Comparison of ENCODE assay signal across 8 cellular contexts in genomic region chr17:50151041-50151936, GRCh38. TPM values are rescaled to one million over a fixed set of nuclear protein-coding genes. Genes with fewer than 3 reads are reported as not detected.
DNase-seq lines count a peak whose midpoint lies in the region; ATAC-seq and TF ChIP-seq lines count a peak whose summit lies in the region.

No MANE protein-coding gene starts in this region.

- H3K27me3 ChIP-seq in CD8-positive, alpha-beta memory T cell (ENCODE audit: insufficient read depth, low read length, poor library complexity, severe bottlenecking), result no peaks in the 10 kb centered on the region
- H3K27me3 ChIP-seq in Panc1 (ENCODE audit: control insufficient read depth, insufficient read depth, low read length), result no peaks in the 10 kb centered on the region

- H3K27ac Mint-ChIP-seq in CD8-positive, alpha-beta memory T cell, result peak overlapping the region; percentile 75 to 99 (median 94)
- peak overlapping the region; percentile 90 to 99 (median 93) for H3K27ac Mint-ChIP-seq in IgD-negative memory B cell
- H3K27ac Mint-ChIP-seq in activated T-helper 1 cell treated with anti-CD3 and anti-CD28 coated beads, Interleukin-12 subunit alpha, Interleukin-12 subunit beta, Interleukin-2, Interleukin-4 antibody, amounts not matched to agents 30 ng/mL and 10 ng/mL and 1 ng/mL, durations not matched to agents 14 hours and 24 hours and 36 hours, result peak overlapping the region; percentile 95
- peak overlapping the region; percentile 77 to 96 (median 92) for H3K27ac Mint-ChIP-seq in naive B cell

- POLR2A ChIA-PET in CD8-positive, alpha-beta memory T cell (lab: Charles Lee), result interaction anchor here (0.7 to 2.0 kb wide), 10 partner anchors 10 to 804 kb away, joined by 3 to 8 read pairs (median 4); partner anchors contain the start of genes PDK2 and SAMD14
- POLR2A ChIA-PET in Panc1 (lab: Charles Lee), result interaction anchor here (0.5 to 1.0 kb wide), 4 partner anchors 9 to 25 kb away, joined by 3 to 12 read pairs (median 6); no protein-coding TSS in a partner anchor

- H3K4me3 ChIP-seq in CD8-positive, alpha-beta memory T cell (ENCODE audit: low read length), result peak overlapping the region; percentile 80
- peak overlapping the region; percentile 70 to 97 for H3K4me3 ChIP-seq in Panc1 (ENCODE audit: low read depth in 2 of 2, low read length in 2 of 2)

- peak; percentile 80 to 89 (median 83) for DNase-seq in CD8-positive, alpha-beta memory T cell
- DNase-seq in Panc1 (ENCODE audit: low read depth, low spot score) (peak; percentile 67), fibroblast of gingiva (ENCODE audit: low read depth) (peak; percentile 89), naive B cell (peak; percentile 87)
- peak; percentile 86 for DNase-seq in activated T-helper 1 cell treated with anti-CD3 and anti-CD28 coated beads, Interleukin-12 subunit alpha, Interleukin-12 subunit beta, Interleukin-2, Interleukin-4 antibody, amounts not matched to agents 30 ng/mL and 10 ng/mL and 1 ng/mL, durations not matched to agents 14 hours and 24 hours and 36 hours (ENCODE audit: low spot score)
- peak; percentile 75 to 86 for DNase-seq in stimulated activated CD8-positive, alpha-beta memory T cell treated with anti-CD3 and anti-CD28 coated beads, Interleukin-7, amount 100 ng/mL, for 48 hours (ENCODE audit: extremely low read depth in 1 of 2, low read depth in 1 of 2)

- ATAC-seq in GM19467 (IDR thresholded peaks at IDR 0.05; ENCODE audit: unreplicated experiment), result peak; percentile 36
- ATAC-seq in Panc1, result peak; percentile 76
- peak; percentile 47 to 49 for ATAC-seq in naive B cell (ENCODE audit: low read depth in 2 of 2)

- BruUV-seq in Panc1 (replicated peaks; lab: Mats Ljungman, UMichigan), result no TSS peak

- no peaks in the 10 kb centered on the region for H3K9me3 ChIP-seq in CD8-positive, alpha-beta memory T cell (ENCODE audit: low read length)
- no peaks in the 10 kb centered on the region for H3K9me3 ChIP-seq in Panc1 (ENCODE audit: control insufficient read depth, insufficient read depth, low read depth, low read length)

- CTCF ChIA-PET in CD8-positive, alpha-beta memory T cell (lab: Charles Lee), result interaction anchor here (0.6 to 6.1 kb wide), 11 partner anchors 10 to 214 kb away, joined by 3 to 56 read pairs (median 5); partner anchors contain the start of genes PDK2 and SGCA
- CTCF ChIA-PET in Panc1 (lab: Charles Lee), result interaction anchor here (0.6 to 1.6 kb wide), 4 partner anchors 10 to 126 kb away, joined by 4 to 11 read pairs (median 4); partner anchors contain the start of gene SGCA

- H3K4me1 Mint-ChIP-seq in CD8-positive, alpha-beta memory T cell, result peaks cover 27 to 41% (median 34%) of the 10 kb centered on the region in 3 donors
- peaks cover 9 to 24% (median 15%) of the 10 kb centered on the region in 3 donors for H3K4me1 Mint-ChIP-seq in IgD-negative memory B cell
- peaks cover 41% of the 10 kb centered on the region for H3K4me1 Mint-ChIP-seq in activated T-helper 1 cell treated with anti-CD3 and anti-CD28 coated beads, Interleukin-12 subunit alpha, Interleukin-12 subunit beta, Interleukin-2, Interleukin-4 antibody, amounts not matched to agents 30 ng/mL and 10 ng/mL and 1 ng/mL, durations not matched to agents 14 hours and 24 hours and 36 hours (ENCODE audit: low read depth)
- peaks cover 25 to 36% (median 32%) of the 10 kb centered on the region in 3 donors for H3K4me1 Mint-ChIP-seq in naive B cell

- TF ChIP-seq CTCF in Panc1 (IDR thresholded peaks at IDR 0.05), result no peak; the same call in 1 of the 2 replicates

- H3K27me3 Mint-ChIP-seq in CD8-positive, alpha-beta memory T cell, result peaks cover 0 to 3% of the 10 kb centered on the region in 2 donors
- H3K27me3 Mint-ChIP-seq in IgD-negative memory B cell (no peaks in the 10 kb centered on the region), naive B cell (no peaks in the 10 kb centered on the region)
- no peaks in the 10 kb centered on the region for H3K27me3 Mint-ChIP-seq in activated T-helper 1 cell treated with anti-CD3 and anti-CD28 coated beads, Interleukin-12 subunit alpha, Interleukin-12 subunit beta, Interleukin-2, Interleukin-4 antibody, amounts not matched to agents 30 ng/mL and 10 ng/mL and 1 ng/mL, durations not matched to agents 14 hours and 24 hours and 36 hours (ENCODE audit: insufficient read depth)

- in situ Hi-C loops in Panc1 (cut with HindIII; ENCODE audit: low pct_unique_long_range_greater_than_20kb, low sequenced_read_pairs), result no loop called here

- peak overlapping the region; percentile 79 for H3K27ac ChIP-seq in CD8-positive, alpha-beta memory T cell (ENCODE audit: low read depth, low read length)
- peak overlapping the region; percentile 100 for H3K27ac ChIP-seq in Panc1 (ENCODE audit: low read length)

- intact Hi-C loops in Panc1 (cut with micrococcal nuclease; ENCODE audit: unreplicated experiment), result no loop called here
- intact Hi-C loops in activated T-helper 1 cell treated with anti-CD3 and anti-CD28 coated beads, Interleukin-12 subunit alpha, Interleukin-12 subunit beta, Interleukin-2, Interleukin-4 antibody, amounts not matched to agents 30 ng/mL and 10 ng/mL and 1 ng/mL, durations not matched to agents 14 hours and 24 hours and 36 hours (cut with micrococcal nuclease), result loop anchor here (1.0 to 5.0 kb wide), 5 partner anchors 10 to 474 kb away; partner anchors contain the start of genes KAT7, PDK2 and SPOP

- H3K4me3 Mint-ChIP-seq in CD8-positive, alpha-beta memory T cell, result peak overlapping the region; percentile 86 to 100 (median 90)
- H3K4me3 Mint-ChIP-seq in IgD-negative memory B cell (peak overlapping the region; percentile 93 to 98 (median 96)), naive B cell (peak overlapping the region; percentile 86 to 98 (median 96))
- peak overlapping the region; percentile 92 for H3K4me3 Mint-ChIP-seq in activated T-helper 1 cell treated with anti-CD3 and anti-CD28 coated beads, Interleukin-12 subunit alpha, Interleukin-12 subunit beta, Interleukin-2, Interleukin-4 antibody, amounts not matched to agents 30 ng/mL and 10 ng/mL and 1 ng/mL, durations not matched to agents 14 hours and 24 hours and 36 hours

- peaks cover 53% of the 10 kb centered on the region for H3K4me1 ChIP-seq in CD8-positive, alpha-beta memory T cell (ENCODE audit: insufficient read depth, low read length)
- peaks cover 58% of the 10 kb centered on the region for H3K4me1 ChIP-seq in Panc1 (ENCODE audit: control insufficient read depth, insufficient read depth, low read length)

- H3K36me3 Mint-ChIP-seq in CD8-positive, alpha-beta memory T cell, result peaks cover 0 to 13% (median 0%) of the 10 kb centered on the region in 3 donors
- H3K36me3 Mint-ChIP-seq in IgD-negative memory B cell (peaks cover 8% of the 10 kb centered on the region), naive B cell (peaks cover 0 to 10% of the 10 kb centered on the region in 2 donors)
- peaks cover 15% of the 10 kb centered on the region for H3K36me3 Mint-ChIP-seq in activated T-helper 1 cell treated with anti-CD3 and anti-CD28 coated beads, Interleukin-12 subunit alpha, Interleukin-12 subunit beta, Interleukin-2, Interleukin-4 antibody, amounts not matched to agents 30 ng/mL and 10 ng/mL and 1 ng/mL, durations not matched to agents 14 hours and 24 hours and 36 hours (ENCODE audit: low read depth)

- H3K9me3 Mint-ChIP-seq in CD8-positive, alpha-beta memory T cell, result no peaks in the 10 kb centered on the region
- H3K9me3 Mint-ChIP-seq in IgD-negative memory B cell, result no peaks in the 10 kb centered on the region
- no peaks in the 10 kb centered on the region for H3K9me3 Mint-ChIP-seq in activated T-helper 1 cell treated with anti-CD3 and anti-CD28 coated beads, Interleukin-12 subunit alpha, Interleukin-12 subunit beta, Interleukin-2, Interleukin-4 antibody, amounts not matched to agents 30 ng/mL and 10 ng/mL and 1 ng/mL, durations not matched to agents 14 hours and 24 hours and 36 hours
- peaks cover 0 to 2% (median 0%) of the 10 kb centered on the region in 7 donors for H3K9me3 Mint-ChIP-seq in naive B cell

- no peaks in the 10 kb centered on the region for H3K36me3 ChIP-seq in CD8-positive, alpha-beta memory T cell (ENCODE audit: insufficient read depth, low read length)
- H3K36me3 ChIP-seq in Panc1 (ENCODE audit: control insufficient read depth, insufficient read depth, low read length), result peaks cover 15% of the 10 kb centered on the region; the same call in 1 of the 2 replicates

RNA-seq across cellular contexts. Expression of gene PPP1R9B, which starts 0.8 kb away (rescaled TPM):
- 10 to 100 TPM; 86.9 to 89.0 TPM for total RNA-seq in CD8-positive, alpha-beta memory T cell
- 1.7 TPM for polyA plus RNA-seq in CD8-positive, alpha-beta memory T cell
- polyA plus RNA-seq in IgD-negative memory B cell (4.2 TPM), naive B cell (ENCODE audit: low read depth in 6 of 6) (1 to 10 TPM in 5 of 6 donors, under 1 TPM in 1; 0.55 to 3.5 (median 2.3) TPM)
- total RNA-seq in Panc1 (2021; ENCODE audit: unreplicated experiment), result 114 TPM
- polyA plus RNA-seq in Panc1 (2012; ENCODE audit: insufficient read length), result 149 TPM
- total RNA-seq in activated T-helper 1 cell treated with anti-CD3 and anti-CD28 coated beads, Interleukin-12 subunit alpha, Interleukin-12 subunit beta, Interleukin-2, Interleukin-4 antibody, amounts not matched to agents 30 ng/mL and 10 ng/mL and 1 ng/mL, durations not matched to agents 14 hours and 24 hours and 36 hours, result 97.1 and 101 TPM in 2 replicates

RNA-seq across cellular contexts. Expression of gene SGCA, which starts 14.5 kb away (rescaled TPM):
- under 1 TPM in 1 of 2 experiments, not detected in 1; 0.31 TPM for total RNA-seq in CD8-positive, alpha-beta memory T cell
- not detected for polyA plus RNA-seq in CD8-positive, alpha-beta memory T cell
- 2.9 TPM for polyA plus RNA-seq in IgD-negative memory B cell
- total RNA-seq in Panc1 (2021; ENCODE audit: unreplicated experiment), result not detected
- polyA plus RNA-seq in Panc1 (2012; ENCODE audit: insufficient read length), result not detected
- total RNA-seq in activated T-helper 1 cell treated with anti-CD3 and anti-CD28 coated beads, Interleukin-12 subunit alpha, Interleukin-12 subunit beta, Interleukin-2, Interleukin-4 antibody, amounts not matched to agents 30 ng/mL and 10 ng/mL and 1 ng/mL, durations not matched to agents 14 hours and 24 hours and 36 hours, result 0.32 and 0.49 TPM in 2 replicates
- 10 to 100 TPM in 1 of 6 donors, 1 to 10 TPM in 5; 2.0 to 16.6 (median 3.5) TPM for polyA plus RNA-seq in naive B cell (ENCODE audit: low read depth in 6 of 6)

RNA-seq across cellular contexts. Expression of gene SAMD14, which starts 21.3 kb away (rescaled TPM):
- total RNA-seq in CD8-positive, alpha-beta memory T cell, result 1 to 10 TPM in 1 of 2 experiments, under 1 TPM in 1; 0.92 to 1.3 TPM
- polyA plus RNA-seq in CD8-positive, alpha-beta memory T cell, result not detected
- polyA plus RNA-seq in IgD-negative memory B cell (0.15 TPM), naive B cell (ENCODE audit: low read depth in 6 of 6) (under 1 TPM in 2 of 6 donors, not detected in 4; 0.11 to 0.31 TPM)
- 6.9 TPM for total RNA-seq in Panc1 (2021; ENCODE audit: unreplicated experiment)
- 8.6 TPM for polyA plus RNA-seq in Panc1 (2012; ENCODE audit: insufficient read length)
- total RNA-seq in activated T-helper 1 cell treated with anti-CD3 and anti-CD28 coated beads, Interleukin-12 subunit alpha, Interleukin-12 subunit beta, Interleukin-2, Interleukin-4 antibody, amounts not matched to agents 30 ng/mL and 10 ng/mL and 1 ng/mL, durations not matched to agents 14 hours and 24 hours and 36 hours, result 1.6 and 3.6 TPM in 2 replicates

RNA-seq across cellular contexts. Expression of gene COL1A1, which starts 50.1 kb away (rescaled TPM):
- under 1 TPM; 0.39 to 0.42 TPM for total RNA-seq in CD8-positive, alpha-beta memory T cell
- not detected for polyA plus RNA-seq in CD8-positive, alpha-beta memory T cell
- polyA plus RNA-seq in IgD-negative memory B cell (0.74 TPM), naive B cell (ENCODE audit: low read depth in 6 of 6) (under 1 TPM in 2 of 6 donors, not detected in 4; 0.23 to 0.80 TPM)
- total RNA-seq in Panc1 (2021; ENCODE audit: unreplicated experiment), result 52.7 TPM
- 67.6 TPM for polyA plus RNA-seq in Panc1 (2012; ENCODE audit: insufficient read length)
- total RNA-seq in activated T-helper 1 cell treated with anti-CD3 and anti-CD28 coated beads, Interleukin-12 subunit alpha, Interleukin-12 subunit beta, Interleukin-2, Interleukin-4 antibody, amounts not matched to agents 30 ng/mL and 10 ng/mL and 1 ng/mL, durations not matched to agents 14 hours and 24 hours and 36 hours, result 1.2 and 2.0 TPM in 2 replicates

RNA-seq across cellular contexts. Expression of gene PDK2, which starts 56.1 kb away (rescaled TPM):
- total RNA-seq in CD8-positive, alpha-beta memory T cell, result 10 to 100 TPM; 19.5 to 22.4 TPM
- polyA plus RNA-seq in CD8-positive, alpha-beta memory T cell, result 41.2 TPM
- polyA plus RNA-seq in IgD-negative memory B cell (38.8 TPM), naive B cell (ENCODE audit: low read depth in 6 of 6) (10 to 100 TPM; 33.4 to 49.6 (median 40.3) TPM)
- total RNA-seq in Panc1 (2021; ENCODE audit: unreplicated experiment), result 46.0 TPM
- 79.3 TPM for polyA plus RNA-seq in Panc1 (2012; ENCODE audit: insufficient read length)
- 13.7 and 16.9 TPM in 2 replicates for total RNA-seq in activated T-helper 1 cell treated with anti-CD3 and anti-CD28 coated beads, Interleukin-12 subunit alpha, Interleukin-12 subunit beta, Interleukin-2, Interleukin-4 antibody, amounts not matched to agents 30 ng/mL and 10 ng/mL and 1 ng/mL, durations not matched to agents 14 hours and 24 hours and 36 hours

Comparison
In these comparisons a context has a peak if more than half of its experiments do, and no peak if none do; other contexts are left out.
1. Peak in every context shown above with its lines: DNase-seq, ATAC-seq, H3K4me3 ChIP-seq and H3K27ac ChIP-seq.